Comparison of ENCODE assay signal across 8 cellular contexts in genomic region chr5:17217421-17218352, GRCh38. TPM values are rescaled to one million over a fixed set of nuclear protein-coding genes. Genes with fewer than 3 reads are reported as not detected.
A peak's percentile ranks its signal among the peaks of the same experiment; 100 is the strongest.
DNase-seq lines count a peak whose midpoint lies in the region; ATAC-seq and TF ChIP-seq lines count a peak whose summit lies in the region.

Gene BASP1 (plus strand): TSS chr5:17217631. CDS start chr5:17275217, 57,586 bp downstream.

- peak; percentile 27 for ATAC-seq in GM21786 (IDR thresholded peaks at IDR 0.05; ENCODE audit: unreplicated experiment)
- ATAC-seq in stimulated activated effector memory CD8-positive, alpha-beta T cell treated with anti-CD3 and anti-CD28 coated beads, Interleukin-12 subunit alpha, Interleukin-12 subunit beta, amount 100 ng/mL, for 72 hours: no peak

- H3K27me3 ChIP-seq in MG63 (no peaks in the 10 kb centered on the region), dorsolateral prefrontal cortex (peaks cover 0 to 30% (median 0%) of the 10 kb centered on the region in 45 donors)

- H3K36me3 ChIP-seq in MG63: peaks cover 41% of the 10 kb centered on the region

- peak within 1 kb of the TSS; percentile 41 for H3K4me3 Mint-ChIP-seq in stimulated activated effector memory CD8-positive, alpha-beta T cell treated with anti-CD3 and anti-CD28 coated beads, Interleukin-12 subunit alpha, Interleukin-12 subunit beta, amount 100 ng/mL, for 72 hours

- peak within 1 kb of the TSS in 58 of 59 donors; percentile 24 to 95 (median 86) for H3K27ac ChIP-seq in dorsolateral prefrontal cortex

- H3K9me3 ChIP-seq in MG63: no peaks in the 10 kb centered on the region

- 2 to 4% methylated on average over 56 of the region's 93 CpGs for WGBS in lower leg skin, 2 donors

- peak; percentile 88 for DNase-seq in GM10248 (ENCODE audit: extremely low spot score)
- peak; percentile 94 for DNase-seq in MG63
- peak; percentile 3 for DNase-seq in T-helper 22 cell (ENCODE audit: low read depth)
- peak in 9 of 10 donors; percentile 58 to 89 (median 78) for DNase-seq in dorsolateral prefrontal cortex
- peak; percentile 63 to 95 for DNase-seq in lower leg skin (ENCODE audit: low spot score in 2 of 2)
- DNase-seq in stimulated activated effector memory CD8-positive, alpha-beta T cell treated with anti-CD3 and anti-CD28 coated beads, Interleukin-12 subunit alpha, Interleukin-12 subunit beta, amount 100 ng/mL, for 72 hours (ENCODE audit: low spot score in 2 of 2): no peak
- DNase-seq in SW480 (ENCODE audit: low spot score): no peak

- POLR2A ChIA-PET in GM10248 (lab: Yijun Ruan, JAX): interaction anchor here (0.6 to 0.9 kb wide), 5 partner anchors 9 to 748 kb away, joined by 3 to 4 read pairs (median 3); no protein-coding TSS in a partner anchor

- H3K4me1 Mint-ChIP-seq in stimulated activated effector memory CD8-positive, alpha-beta T cell treated with anti-CD3 and anti-CD28 coated beads, Interleukin-12 subunit alpha, Interleukin-12 subunit beta, amount 100 ng/mL, for 72 hours: peaks cover 6% of the 10 kb centered on the region

- peaks cover 6% of the 10 kb centered on the region for H3K36me3 Mint-ChIP-seq in stimulated activated effector memory CD8-positive, alpha-beta T cell treated with anti-CD3 and anti-CD28 coated beads, Interleukin-12 subunit alpha, Interleukin-12 subunit beta, amount 100 ng/mL, for 72 hours

- no peak for TF ChIP-seq CTCF in GM10248 (IDR thresholded peaks at IDR 0.05; ENCODE audit: control extremely low read depth, extremely low read depth, low read depth, missing control alignments)
- no peak for TF ChIP-seq CTCF in dorsolateral prefrontal cortex (IDR thresholded peaks at IDR 0.05 in 54 of 56, conservative IDR thresholded peaks at IDR 0.05 in 2 of 56; ENCODE audit: low read depth in 1 of 56, partially characterized antibody in 56 of 56)
- TF ChIP-seq CTCF in lower leg skin (IDR thresholded peaks at IDR 0.05): no peak

- CTCF ChIA-PET in GM10248 (lab: Yijun Ruan, JAX): interaction anchor here (1.2 to 6.1 kb wide), 11 partner anchors 7 to 1098 kb away, joined by 3 to 128 read pairs (median 14); no protein-coding TSS in a partner anchor

- no peaks in the 10 kb centered on the region for H3K9me3 Mint-ChIP-seq in stimulated activated effector memory CD8-positive, alpha-beta T cell treated with anti-CD3 and anti-CD28 coated beads, Interleukin-12 subunit alpha, Interleukin-12 subunit beta, amount 100 ng/mL, for 72 hours

- TF ChIP-seq POLR2A in lower leg skin (IDR thresholded peaks at IDR 0.05): no peak

- intact Hi-C loops in dorsolateral prefrontal cortex (cut with DNase I): loop anchor here (5.0 kb wide), 5 partner anchors 185 to 1095 kb away; no protein-coding TSS in a partner anchor
- intact Hi-C loops in lower leg skin (cut with DNase I; ENCODE audit: low total_unique reads): loop anchor here (5.0 to 10.0 kb wide), 2 partner anchors 1067 to 1095 kb away; no protein-coding TSS in a partner anchor

- H3K27ac Mint-ChIP-seq in stimulated activated effector memory CD8-positive, alpha-beta T cell treated with anti-CD3 and anti-CD28 coated beads, Interleukin-12 subunit alpha, Interleukin-12 subunit beta, amount 100 ng/mL, for 72 hours: no peak within 1 kb of the TSS

- peak within 1 kb of the TSS; percentile 74 for H3K4me3 ChIP-seq in MG63
- peak within 1 kb of the TSS; percentile 41 to 81 (median 69) for H3K4me3 ChIP-seq in dorsolateral prefrontal cortex
- peak within 1 kb of the TSS; percentile 60 for H3K4me3 ChIP-seq in lower leg skin (ENCODE audit: low read depth, poor library complexity, severe bottlenecking)

RNA-seq across cellular contexts. Expression of gene BASP1, which starts in this region (rescaled TPM):
- 543 and 644 TPM in 2 replicates for total RNA-seq in MG63 (2014; rRNA removed; shearing (Covaris generic); ENCODE audit: low replicate concordance)
- 100 to 1,000 TPM; 118 to 514 (median 366) TPM for total RNA-seq in dorsolateral prefrontal cortex
- total RNA-seq in lower leg skin: 10 to 100 TPM; 22.1 to 37.1 (median 26.8) TPM

Comparison
In these comparisons a context has a peak if more than half of its experiments do, and no peak if none do; other contexts are left out.
1. DNase-seq: peak in GM10248 (single experiment), MG63 (single experiment), T-helper 22 cell (single experiment), dorsolateral prefrontal cortex (9 of 10) and lower leg skin (2 of 2); none in stimulated activated effector memory CD8-positive, alpha-beta T cell treated with anti-CD3 and anti-CD28 coated beads, Interleukin-12 subunit alpha, Interleukin-12 subunit beta, amount 100 ng/mL, for 72 hours (0 of 2) and SW480 (single experiment).
2. Peak in every context shown above with its lines, with median percentiles within 50 percentile points of each other: H3K4me3 ChIP-seq.